ENCODE assay signal across 1 cellular context in the genomic region with DNA sequence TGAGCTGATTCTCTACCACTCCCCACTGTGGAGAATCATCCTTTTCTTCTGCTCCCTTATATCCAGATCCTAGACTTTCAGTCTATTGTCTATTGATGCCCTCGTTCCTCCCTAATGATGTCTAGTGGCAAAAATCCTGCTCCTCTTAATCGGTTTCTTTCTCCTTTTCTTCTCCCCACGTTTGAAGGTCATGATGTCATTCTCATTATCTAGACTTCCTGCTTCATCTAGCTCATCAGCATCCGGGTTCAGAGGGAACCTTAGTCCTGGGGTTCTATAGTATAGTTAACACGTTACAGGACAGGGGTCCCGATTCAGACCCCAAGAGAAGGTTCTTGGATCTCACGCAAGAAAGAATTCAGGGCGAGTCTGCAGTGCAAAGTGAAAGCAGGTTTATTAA.
TF ChIP-seq lines count a peak whose summit lies in the region.

No MANE protein-coding gene starts in this region.

TF ChIP-seq in A549, 52 proteins besides CTCF, POLR2A, EP300 and RAD21 (continued from another document):
- TF ChIP-seq, protein P1, sequence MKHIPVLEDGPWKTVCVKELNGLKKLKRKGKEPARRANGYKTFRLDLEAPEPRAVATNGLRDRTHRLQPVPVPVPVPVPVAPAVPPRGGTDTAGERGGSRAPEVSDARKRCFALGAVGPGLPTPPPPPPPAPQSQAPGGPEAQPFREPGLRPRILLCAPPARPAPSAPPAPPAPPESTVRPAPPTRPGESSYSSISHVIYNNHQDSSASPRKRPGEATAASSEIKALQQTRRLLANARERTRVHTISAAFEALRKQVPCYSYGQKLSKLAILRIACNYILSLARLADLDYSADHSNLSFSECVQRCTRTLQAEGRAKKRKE (CRISPR knock-in tag; IDR thresholded peaks at IDR 0.05; ENCODE audit: low read depth): no peak
